Comparison of ENCODE assay signal across 8 cellular contexts in the genomic region with DNA sequence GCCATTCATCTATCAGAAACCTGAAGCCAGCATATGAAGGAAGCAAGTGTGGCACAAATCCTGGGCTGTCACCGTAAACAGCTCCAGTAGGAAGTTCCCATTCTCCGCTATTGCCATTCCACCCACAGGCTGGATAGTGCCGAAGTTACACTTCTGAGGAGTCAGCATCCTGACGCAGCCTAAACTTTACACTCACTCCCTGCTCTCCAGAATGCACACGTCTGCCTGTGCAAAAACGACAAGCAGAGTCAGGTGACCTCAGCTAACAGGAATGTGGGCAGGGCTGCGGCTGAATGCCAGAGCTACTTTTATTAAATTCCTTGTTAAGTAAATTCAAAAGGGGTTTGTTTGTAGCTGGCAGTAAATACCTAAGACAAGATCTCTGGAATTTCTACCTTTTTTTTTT. TPM values are rescaled to one million over a fixed set of nuclear protein-coding genes. Genes with fewer than 3 reads are reported as not detected.
A peak's percentile ranks its signal among the peaks of the same experiment; 100 is the strongest.
DNase-seq lines count a peak whose midpoint lies in the region; ATAC-seq and TF ChIP-seq lines count a peak whose summit lies in the region.
"Had no signal": no experiment of that assay in that cellular context is flagged by ENCODE, and none has a peak within 500 bp of the region (broad histone marks: within the 10 kb centered on the region; RNA-seq: fewer than 3 reads in every experiment).

No MANE protein-coding gene starts in this region.

- no peaks in the 10 kb centered on the region for H3K27me3 Mint-ChIP-seq in activated CD4-positive, alpha-beta memory T cell treated with anti-CD3 and anti-CD28 coated beads, Interleukin-2, amount 10 ng/mL, durations not matched to agents 7 days and 5 days
- H3K27me3 Mint-ChIP-seq: IgD-negative memory B cell had no signal

- ATAC-seq in GM21423 (IDR thresholded peaks at IDR 0.05; ENCODE audit: unreplicated experiment): no peak
- ATAC-seq in GM21360 (IDR thresholded peaks at IDR 0.05; ENCODE audit: unreplicated experiment): no peak

- H3K27ac Mint-ChIP-seq in activated CD4-positive, alpha-beta memory T cell treated with anti-CD3 and anti-CD28 coated beads, Interleukin-2, amount 10 ng/mL, durations not matched to agents 7 days and 5 days: peak overlapping the region; percentile 16

- H3K4me3 ChIP-seq in HFF-Myc (replicated peaks; ENCODE audit: low read depth, low read length): no peak overlapping the region

- CTCF ChIA-PET in activated CD4-positive, alpha-beta memory T cell treated with anti-CD3 and anti-CD28 coated beads, Interleukin-2, amount 10 ng/mL, durations not matched to agents 7 days and 5 days (lab: Charles Lee): no interaction called here

- H3K9me3 Mint-ChIP-seq in activated CD4-positive, alpha-beta memory T cell treated with anti-CD3 and anti-CD28 coated beads, Interleukin-2, amount 10 ng/mL, durations not matched to agents 7 days and 5 days: no peaks in the 10 kb centered on the region

- POLR2A ChIA-PET in activated CD4-positive, alpha-beta memory T cell treated with anti-CD3 and anti-CD28 coated beads, Interleukin-2, amount 10 ng/mL, durations not matched to agents 7 days and 5 days (lab: Charles Lee): interaction anchor here (1.4 kb wide), 1 partner anchor 8 kb away, joined by 4 read pairs; no protein-coding TSS in a partner anchor

- DNase-seq in HFF-Myc (ENCODE audit: extremely low read depth, low read depth) (peak; percentile 92), hepatic stellate cell (ENCODE audit: low spot score) (peak; percentile 97), stromal cell of bone marrow (ENCODE audit: low read depth) (peak; percentile 43), cortex of kidney (lab: John Stamatoyannopoulos, UW) (no peak)
- no peak for DNase-seq in activated CD4-positive, alpha-beta memory T cell treated with anti-CD3 and anti-CD28 coated beads, Interleukin-2, amount 10 ng/mL, durations not matched to agents 7 days and 5 days

- H3K4me3 Mint-ChIP-seq in activated CD4-positive, alpha-beta memory T cell treated with anti-CD3 and anti-CD28 coated beads, Interleukin-2, amount 10 ng/mL, durations not matched to agents 7 days and 5 days: no peak overlapping the region
- H3K4me3 Mint-ChIP-seq: IgD-negative memory B cell had no signal

- no peak for TF ChIP-seq CTCF in HFF-Myc (IDR thresholded peaks at IDR 0.05; ENCODE audit: low read depth, low read length, missing control alignments)

- peaks cover 62% of the 10 kb centered on the region for H3K36me3 Mint-ChIP-seq in activated CD4-positive, alpha-beta memory T cell treated with anti-CD3 and anti-CD28 coated beads, Interleukin-2, amount 10 ng/mL, durations not matched to agents 7 days and 5 days (ENCODE audit: low read depth)

- H3K4me1 Mint-ChIP-seq in activated CD4-positive, alpha-beta memory T cell treated with anti-CD3 and anti-CD28 coated beads, Interleukin-2, amount 10 ng/mL, durations not matched to agents 7 days and 5 days: peaks cover 7% of the 10 kb centered on the region
- H3K4me1 Mint-ChIP-seq: IgD-negative memory B cell had no signal

RNA-seq across cellular contexts. Expression of a gene that starts 33.7 kb away (rescaled TPM):
- total RNA-seq in activated CD4-positive, alpha-beta memory T cell treated with anti-CD3 and anti-CD28 coated beads, Interleukin-2, amount 10 ng/mL, durations not matched to agents 7 days and 5 days: 10 to 100 TPM; 39.2 to 44.9 TPM

RNA-seq across cellular contexts. Expression of a gene that starts 46.1 kb away (rescaled TPM):
- 1 to 10 TPM; 3.1 to 3.3 TPM for total RNA-seq in activated CD4-positive, alpha-beta memory T cell treated with anti-CD3 and anti-CD28 coated beads, Interleukin-2, amount 10 ng/mL, durations not matched to agents 7 days and 5 days

Comparison
In these comparisons a context has a peak if more than half of its experiments do, and no peak if none do; other contexts are left out.
1. DNase-seq: peak in HFF-Myc (single experiment), hepatic stellate cell (single experiment) and stromal cell of bone marrow (single experiment); none in activated CD4-positive, alpha-beta memory T cell treated with anti-CD3 and anti-CD28 coated beads, Interleukin-2, amount 10 ng/mL, durations not matched to agents 7 days and 5 days (single experiment) and cortex of kidney (single experiment).